Comparison of ENCODE assay signal across 8 cellular contexts in genomic region chr10:80158598-80159127, GRCh38. TPM values are rescaled to one million over a fixed set of nuclear protein-coding genes. Genes with fewer than 3 reads are reported as not detected.
DNase-seq lines count a peak whose midpoint lies in the region; ATAC-seq and TF ChIP-seq lines count a peak whose summit lies in the region.

No MANE protein-coding gene starts in this region.

- WGBS in psoas muscle, 3 donors: 16 to 32% (median 18%) methylated on average over 14 of the region's 14 CpGs

- H3K4me3 Mint-ChIP-seq in activated CD4-positive, alpha-beta memory T cell treated with anti-CD3 and anti-CD28 coated beads for 36 hours: no peak overlapping the region

- DNase-seq in AG08395 (ENCODE audit: low spot score): peak; percentile 91
- peak; percentile 83 for DNase-seq in HS-5 (ENCODE audit: low read depth)
- no peak for DNase-seq in activated CD4-positive, alpha-beta memory T cell treated with anti-CD3 and anti-CD28 coated beads for 36 hours
- DNase-seq in globus pallidus (ENCODE audit: low spot score): peak; percentile 25
- peak; percentile 90 to 91 for DNase-seq in psoas muscle

- no peaks in the 10 kb centered on the region for H3K27me3 ChIP-seq in psoas muscle (ENCODE audit: insufficient read depth in 3 of 3, low read length in 2 of 3)

- intact Hi-C loops in activated CD4-positive, alpha-beta memory T cell treated with anti-CD3 and anti-CD28 coated beads for 36 hours (cut with micrococcal nuclease): no loop called here
- intact Hi-C loops in psoas muscle (cut with DNase I): no loop called here

- H3K36me3 Mint-ChIP-seq in activated CD4-positive, alpha-beta memory T cell treated with anti-CD3 and anti-CD28 coated beads for 36 hours: peaks cover 75% of the 10 kb centered on the region

- peak overlapping the region; percentile 7 for H3K27ac Mint-ChIP-seq in activated CD4-positive, alpha-beta memory T cell treated with anti-CD3 and anti-CD28 coated beads for 36 hours

- peak; percentile 6 for TF ChIP-seq CTCF in psoas muscle (IDR thresholded peaks at IDR 0.05)

- no peaks in the 10 kb centered on the region for H3K9me3 ChIP-seq in psoas muscle

- H3K4me1 Mint-ChIP-seq in activated CD4-positive, alpha-beta memory T cell treated with anti-CD3 and anti-CD28 coated beads for 36 hours (ENCODE audit: low read depth): peaks cover 11% of the 10 kb centered on the region

- peaks cover 32% of the 10 kb centered on the region for H3K4me1 ChIP-seq in psoas muscle

- no peaks in the 10 kb centered on the region for H3K27me3 Mint-ChIP-seq in activated CD4-positive, alpha-beta memory T cell treated with anti-CD3 and anti-CD28 coated beads for 36 hours

- peaks cover 19 to 87% of the 10 kb centered on the region in 2 donors for H3K36me3 ChIP-seq in psoas muscle (ENCODE audit: insufficient read depth in 1 of 2, low read depth in 1 of 2)

- POLR2A ChIA-PET in activated CD4-positive, alpha-beta memory T cell treated with anti-CD3 and anti-CD28 coated beads for 36 hours (lab: Charles Lee): no interaction called here

- CTCF ChIA-PET in activated CD4-positive, alpha-beta memory T cell treated with anti-CD3 and anti-CD28 coated beads for 36 hours (lab: Charles Lee): interaction anchor here (0.7 kb wide), 1 partner anchor 67 kb away, joined by 3 read pairs; no protein-coding TSS in a partner anchor

- H3K9me3 Mint-ChIP-seq in activated CD4-positive, alpha-beta memory T cell treated with anti-CD3 and anti-CD28 coated beads for 36 hours: no peaks in the 10 kb centered on the region

- peak overlapping the region; percentile 23 for H3K4me3 ChIP-seq in psoas muscle

- ATAC-seq in psoas muscle: peak; percentile 89 to 95 (median 92)
- ATAC-seq in HG02970 (IDR thresholded peaks at IDR 0.05; ENCODE audit: low FRiP score, unreplicated experiment): no peak
- ATAC-seq in GM18861 (IDR thresholded peaks at IDR 0.05; ENCODE audit: unreplicated experiment): no peak
- ATAC-seq in HG03439 (IDR thresholded peaks at IDR 0.05; ENCODE audit: unreplicated experiment): no peak

- H3K27ac ChIP-seq in psoas muscle: peak overlapping the region; percentile 95

RNA-seq across cellular contexts. Expression of gene PLAC9, which starts 26.1 kb away (rescaled TPM):
- total RNA-seq in activated CD4-positive, alpha-beta memory T cell treated with anti-CD3 and anti-CD28 coated beads for 36 hours: not detected
- total RNA-seq in psoas muscle: 10 to 100 TPM in 1 of 4 donors, 1 to 10 TPM in 3; 5.4 to 14.6 (median 8.8) TPM
- 1 to 10 TPM; 8.5 to 9.5 (median 9.4) TPM for polyA plus RNA-seq in psoas muscle

RNA-seq across cellular contexts. Expression of gene ANXA11, which starts 46.7 kb away (rescaled TPM):
- 100 to 1,000 TPM; 237 to 242 TPM for total RNA-seq in activated CD4-positive, alpha-beta memory T cell treated with anti-CD3 and anti-CD28 coated beads for 36 hours
- total RNA-seq in psoas muscle: 100 to 1,000 TPM; 120 to 389 (median 273) TPM
- 100 to 1,000 TPM; 112 to 164 (median 132) TPM for polyA plus RNA-seq in psoas muscle

Comparison
In these comparisons a context has a peak if more than half of its experiments do, and no peak if none do; other contexts are left out.
1. ATAC-seq: peak in psoas muscle (4 of 4); none in HG02970 (single experiment), GM18861 (single experiment) and HG03439 (single experiment).
2. RNA of gene PLAC9, which starts 26.1 kb away (total RNA-seq): 5.4 to 14.6 TPM in psoas muscle; not detected in activated CD4-positive, alpha-beta memory T cell treated with anti-CD3 and anti-CD28 coated beads for 36 hours; every median in the first group is over 4 times any median in the second.